24 cellular contexts compared by ENCODE assay signal in genomic region chr14:20904393-20905029, GRCh38. TPM values are rescaled to one million over a fixed set of nuclear protein-coding genes. Genes with fewer than 3 reads are reported as not detected.
A peak's percentile ranks its signal among the peaks of the same experiment; 100 is the strongest.
DNase-seq lines count a peak whose midpoint lies in the region; ATAC-seq, FAIRE-seq and TF ChIP-seq lines count a peak whose summit lies in the region.
"Had no signal": no experiment of that assay in that cellular context is flagged by ENCODE, and none has a peak within 500 bp of the region (broad histone marks: within the 10 kb centered on the region; RNA-seq: fewer than 3 reads in every experiment).

No MANE protein-coding gene starts in this region.

- POLR2A ChIA-PET in K562 (lab: Yijun Ruan, JAX): no interaction called here

- 0% methylated on average over 2 of the region's 4 CpGs for WGBS in K562 (ENCODE audit: insufficient coverage, low coverage, missing lambda C conversion rate)

- H4K20me1 ChIP-seq in K562 (replicated peaks; ENCODE audit: control insufficient read depth, insufficient read depth, low read length): no peaks in the 10 kb centered on the region

- no peaks in the 10 kb centered on the region for H3K79me2 ChIP-seq in K562 (ENCODE audit: control insufficient read depth, insufficient read depth, low read length)
- H3K79me2 ChIP-seq: parathyroid adenoma had no signal

- CTCF ChIA-PET in K562 (lab: Yijun Ruan, JAX; ENCODE audit: low intra/inter-chr PET ratio): no interaction called here

- DNase-seq in GF-D8 (lab: John Stamatoyannopoulos, UW): peak; percentile 73
- DNase-seq in MV-4-11 (lab: John Stamatoyannopoulos, UW): peak; percentile 92
- peak in 1 of 4 experiments; percentile 6 for DNase-seq in K562 (ENCODE audit: extremely low read depth in 1 of 4, low spot score in 3 of 4)
- DNase-seq in mucosa of descending colon: no peak
- DNase-seq in activated naive CD4-positive, alpha-beta T cell treated with anti-CD3 and anti-CD28 coated beads, Interleukin-2, amount 50 U/mL, for 16 hours: no peak
- DNase-seq in COLO668 (lab: John Stamatoyannopoulos, UW; ENCODE audit: unreplicated experiment): no peak
- DNase-seq in activated CD8-positive, alpha-beta memory T cell treated with anti-CD3 and anti-CD28 coated beads for 24 hours: no peak
- no peak for DNase-seq in mucosa of gallbladder (ENCODE audit: low spot score)
- DNase-seq: activated CD4-positive, CD25-positive, alpha-beta regulatory T cell treated with anti-CD3 and anti-CD28 coated beads, Interleukin-2, amount 50 U/mL, for 72 hours; activated naive CD8-positive, alpha-beta T cell treated with anti-CD3 and anti-CD28 coated beads, Interleukin-2, amount 50 U/mL, for 24 hours; brain microvascular endothelial cell; Caco-2; cortex of kidney; foreskin keratinocyte; left ventricle myocardium inferior; NCI-H2081; NCI-H446 treated with DMSO at 0.1 percent for 48 hours; sigmoid colon; SJCRH30; stimulated activated CD4-positive, alpha-beta T cell treated with anti-CD3 and anti-CD28 coated beads, Interleukin-1b, Interleukin-23, amount 100 ng/mL, for 48 hours had no signal

- H3K27me3 ChIP-seq in K562 (ENCODE audit: control insufficient read depth in 2 of 2, insufficient read depth in 2 of 2, low read length in 2 of 2): no peaks in the 10 kb centered on the region
- H3K27me3 ChIP-seq: brain microvascular endothelial cell, foreskin keratinocyte, sigmoid colon, SJCRH30 had no signal

- no peak overlapping the region for H3K4me2 ChIP-seq in K562 (ENCODE audit: insufficient read depth, low read length)

- no peak for FAIRE-seq in K562 (lab: Jason Lieb, UNC)
- FAIRE-seq: GM12878 had no signal

- ATAC-seq in K562 (peak; percentile 62), mucosa of descending colon (peak; percentile 63)
- ATAC-seq: activated naive CD8-positive, alpha-beta T cell treated with anti-CD3 and anti-CD28 coated beads, Interleukin-2, amount 50 U/mL, for 24 hours; foreskin keratinocyte; GM12878 had no signal

- in situ Hi-C loops in K562 (cut with MboI): no loop called here

- no peak overlapping the region for H2AFZ ChIP-seq in K562 (ENCODE audit: low read depth, low read length)
- H2AFZ ChIP-seq: parathyroid adenoma had no signal

- no TSS peak for BruUV-seq in K562 (replicated peaks; lab: Mats Ljungman, UMichigan)

- H3K4me3 ChIP-seq in K562 (no peak overlapping the region), mucosa of descending colon (no peak overlapping the region)
- H3K4me3 ChIP-seq: GM12878, left ventricle myocardium inferior, sigmoid colon, SJCRH30 had no signal

- H3K36me3 ChIP-seq in K562 (ENCODE audit: control insufficient read depth, insufficient read depth, low read length) (no peaks in the 10 kb centered on the region), mucosa of descending colon (ENCODE audit: low read depth) (no peaks in the 10 kb centered on the region)
- H3K36me3 ChIP-seq: brain microvascular endothelial cell, left ventricle myocardium inferior, sigmoid colon, SJCRH30 had no signal

- H3K9ac ChIP-seq in K562 (ENCODE audit: insufficient read depth in 1 of 2, low read depth in 2 of 2, low read length in 2 of 2): no peak overlapping the region
- H3K9ac ChIP-seq: parathyroid adenoma had no signal

- H3K9me3 ChIP-seq in K562 (replicated peaks; ENCODE audit: control insufficient read depth, insufficient read depth, low read depth, low read length): no peaks in the 10 kb centered on the region
- no peaks in the 10 kb centered on the region for H3K9me3 ChIP-seq in mucosa of descending colon
- H3K9me3 ChIP-seq: Caco-2, left ventricle myocardium inferior, sigmoid colon, SJCRH30 had no signal

- TF ChIP-seq POLR2A in K562 (conservative IDR thresholded peaks at IDR 0.05): no peak

- no peaks in the 10 kb centered on the region for H3K9me1 ChIP-seq in K562 (ENCODE audit: control insufficient read depth, insufficient read depth, low read length)

- intact Hi-C loops in K562 (cut with micrococcal nuclease): no loop called here
- intact Hi-C loops in mucosa of descending colon (cut with DNase I, micrococcal nuclease): no loop called here

- TF ChIP-seq RAD21 in K562 (CRISPR knock-in tag; conservative IDR thresholded peaks at IDR 0.05 in 1 of 2, IDR thresholded peaks at IDR 0.05 in 1 of 2): 0 out of 4 replicates have a peak, but pooled peaks of 1 of the 2 experiments have one; percentile 21

- peak; percentile 16 to 48 (median 35); a peak in 4 of 6 replicates for TF ChIP-seq CTCF in K562 (IDR thresholded peaks at IDR 0.05 in 2 of 3, conservative IDR thresholded peaks at IDR 0.05 in 1 of 3; ENCODE audit: insufficient read depth in 2 of 3, low read depth in 1 of 3, low read length in 3 of 3)
- no peak for TF ChIP-seq CTCF in mucosa of descending colon (IDR thresholded peaks at IDR 0.05)

- H3K4me1 ChIP-seq in K562 (replicated peaks in 1 of 2; ENCODE audit: control insufficient read depth in 2 of 2, insufficient read depth in 2 of 2, low read length in 2 of 2) (no peaks in the 10 kb centered on the region), mucosa of descending colon (ENCODE audit: low read depth) (no peaks in the 10 kb centered on the region)
- H3K4me1 ChIP-seq: Caco-2, foreskin keratinocyte, left ventricle myocardium inferior, parathyroid adenoma, sigmoid colon, SJCRH30 had no signal

- no peak for TF ChIP-seq EP300 in K562 (IDR thresholded peaks at IDR 0.05; ENCODE audit: low read length)

- no peak overlapping the region for H3K27ac ChIP-seq in K562 (ENCODE audit: extremely low read depth, low read depth, low read length)
- H3K27ac ChIP-seq: brain microvascular endothelial cell, foreskin keratinocyte, left ventricle myocardium inferior, parathyroid adenoma, sigmoid colon, SJCRH30 had no signal

TF ChIP-seq in K562, 482 proteins besides CTCF, POLR2A, EP300 and RAD21 (continues in another document):
- no peak for TF ChIP-seq KDM5B (IDR thresholded peaks at IDR 0.05; ENCODE audit: insufficient replicate concordance, low read depth, low read length)
- TF ChIP-seq HEY1 (CRISPR knock-in tag; IDR thresholded peaks at IDR 0.05; ENCODE audit: borderline replicate concordance): no peak
- no peak for TF ChIP-seq HOXB6 (CRISPR knock-in tag; IDR thresholded peaks at IDR 0.05; ENCODE audit: borderline replicate concordance)
- TF ChIP-seq CBFA2T3 (IDR thresholded peaks at IDR 0.05): no peak
- no peak for TF ChIP-seq PPARD (CRISPR knock-in tag; IDR thresholded peaks at IDR 0.05)

RNA-seq across cellular contexts. Expression of gene RNASE3, which starts 13.3 kb away (rescaled TPM):
- total RNA-seq in K562 (2011; cell fraction: chromatin; rRNA removed; ENCODE audit: low replicate concordance): not detected in 2 replicates
- total RNA-seq in K562 (2011; cell fraction: nucleolus; rRNA removed): not detected in 2 replicates
- not detected in 2 replicates for total RNA-seq in K562 (2011; cell fraction: nucleoplasm; rRNA removed)
- total RNA-seq in K562 (2014; rRNA removed): not detected in 2 replicates
- not detected in 2 replicates for total RNA-seq in K562 (2014; rRNA removed; fragmentation: Illumina TruSeq; extraction: Trizol)
- not detected in 2 replicates for total RNA-seq in K562 (2015; rRNA removed; fragmentation: Illumina TruSeq; extraction: Trizol)
- not detected in 2 replicates for total RNA-seq in K562 (2021)
- not detected in 2 replicates for polyA plus RNA-seq in K562 (2011; rRNA removed)
- not detected in 2 replicates for polyA plus RNA-seq in K562 (2011; cell fraction: cytosol; rRNA removed)
- not detected in 2 replicates for polyA plus RNA-seq in K562 (2011; cell fraction: nucleus; rRNA removed)
- not detected in 2 replicates for polyA plus RNA-seq in K562 (2012)
- not detected in 2 replicates for polyA plus RNA-seq in K562 (2014; fragmentation: Illumina TruSeq; extraction: Trizol)
- polyA plus RNA-seq in K562 (2014; fragmentation: Nextera tagmentation; extraction: Ambion mirVana): not detected
- polyA plus RNA-seq in K562 (2014; rRNA removed): not detected in 2 replicates
- not detected in 2 replicates for polyA minus RNA-seq in K562 (2011; rRNA and poly(A)+ RNA removed)
- polyA minus RNA-seq in K562 (2011; cell fraction: cytosol; rRNA and poly(A)+ RNA removed): not detected in 2 replicates
- not detected in 2 replicates for polyA minus RNA-seq in K562 (2011; cell fraction: nucleus; rRNA and poly(A)+ RNA removed)
- total RNA-seq in mucosa of descending colon: not detected
- total RNA-seq in mucosa of gallbladder: 0.52 TPM
- total RNA-seq: Caco-2, foreskin keratinocyte, G401, GM12878, left ventricle myocardium inferior, SJCRH30, ureter had no signal
- polyA plus RNA-seq: foreskin keratinocyte, GM12878, sigmoid colon had no signal

RNA-seq across cellular contexts. Expression of gene RNASE2, which starts 50.8 kb away (rescaled TPM):
- total RNA-seq in K562 (2011; cell fraction: chromatin; rRNA removed; ENCODE audit: low replicate concordance): not detected in 2 replicates
- total RNA-seq in K562 (2011; cell fraction: nucleolus; rRNA removed): not detected in 2 replicates
- not detected in 2 replicates for total RNA-seq in K562 (2011; cell fraction: nucleoplasm; rRNA removed)
- total RNA-seq in K562 (2014; rRNA removed) (not detected in 2 replicates), K562 (2014; rRNA removed; fragmentation: Illumina TruSeq; extraction: Trizol) (not detected in 2 replicates), K562 (2015; rRNA removed; fragmentation: Illumina TruSeq; extraction: Trizol) (not detected in 2 replicates), K562 (2021) (not detected in 2 replicates), mucosa of descending colon (1 to 10 TPM in 1 of 3 donors, under 1 TPM in 1, not detected in 1; 0.96 to 4.0 TPM), mucosa of gallbladder (1.8 TPM)
- polyA plus RNA-seq in K562 (2011; rRNA removed) (not detected in 2 replicates), K562 (2014; fragmentation: Illumina TruSeq; extraction: Trizol) (not detected in 2 replicates), K562 (2014; fragmentation: Nextera tagmentation; extraction: Ambion mirVana) (not detected), K562 (2014; rRNA removed) (not detected in 2 replicates)
- not detected in 2 replicates for polyA plus RNA-seq in K562 (2011; cell fraction: cytosol; rRNA removed)
- polyA plus RNA-seq in K562 (2011; cell fraction: nucleus; rRNA removed): not detected in 2 replicates
- polyA plus RNA-seq in K562 (2012): not detected in 2 replicates
- polyA minus RNA-seq in K562 (2011; rRNA and poly(A)+ RNA removed): not detected in 2 replicates
- polyA minus RNA-seq in K562 (2011; cell fraction: cytosol; rRNA and poly(A)+ RNA removed): not detected in 2 replicates
- not detected in 2 replicates for polyA minus RNA-seq in K562 (2011; cell fraction: nucleus; rRNA and poly(A)+ RNA removed)
- total RNA-seq: Caco-2, foreskin keratinocyte, G401, GM12878, SJCRH30 had no signal
- polyA plus RNA-seq: foreskin keratinocyte, GM12878 had no signal

Comparison
In these comparisons a context has a peak if more than half of its experiments do, and no peak if none do; other contexts are left out.
1. DNase-seq: peak in GF-D8 (single experiment) and MV-4-11 (single experiment); none in mucosa of descending colon (0 of 3), activated naive CD4-positive, alpha-beta T cell treated with anti-CD3 and anti-CD28 coated beads, Interleukin-2, amount 50 U/mL, for 16 hours (single experiment), COLO668 (single experiment), activated CD8-positive, alpha-beta memory T cell treated with anti-CD3 and anti-CD28 coated beads for 24 hours (single experiment) and mucosa of gallbladder (single experiment).